8 cellular contexts compared by ENCODE assay signal in genomic region chr3:44198265-44198956, GRCh38. TPM values are rescaled to one million over a fixed set of nuclear protein-coding genes. Genes with fewer than 3 reads are reported as not detected.
DNase-seq lines count a peak whose midpoint lies in the region; ATAC-seq and TF ChIP-seq lines count a peak whose summit lies in the region.

No MANE protein-coding gene starts in this region.

- H3K4me3 ChIP-seq in GM12864 (ENCODE audit: low read depth, low read length): no peak overlapping the region
- H3K4me3 ChIP-seq in HL-60 (replicated peaks; ENCODE audit: insufficient read depth, low read length): no peak overlapping the region
- no peak overlapping the region for H3K4me3 ChIP-seq in PC-3 (ENCODE audit: low read length)
- no peak overlapping the region for H3K4me3 ChIP-seq in neural progenitor cell
- H3K4me3 ChIP-seq in stomach: no peak overlapping the region

- no peak for TF ChIP-seq EP300 in stomach (IDR thresholded peaks at IDR 0.05)

- peak overlapping the region; percentile 66; the same call in 1 of the 2 replicates for H2AFZ ChIP-seq in PC-3 (ENCODE audit: low read length)
- peak overlapping the region; percentile 47 for H2AFZ ChIP-seq in neural progenitor cell (replicated peaks)

- no peaks in the 10 kb centered on the region for H3K9me2 ChIP-seq in PC-3 (replicated peaks; ENCODE audit: low read length)

- H4K20me1 ChIP-seq in PC-3 (ENCODE audit: low read length) (no peaks in the 10 kb centered on the region), neural progenitor cell (ENCODE audit: low read depth) (no peaks in the 10 kb centered on the region)

- ATAC-seq in PC-3: peak; percentile 94
- ATAC-seq in activated T-cell treated with anti-CD3 and anti-CD28 coated beads, Interleukin-2, amount 50 U/mL, for 4 hours: peak; percentile 82 to 87
- no peak for ATAC-seq in HG03457 (IDR thresholded peaks at IDR 0.05; ENCODE audit: unreplicated experiment)

- no peaks in the 10 kb centered on the region for H3K27me3 ChIP-seq in HL-60 (ENCODE audit: insufficient read depth, poor library complexity, severe bottlenecking)
- no peaks in the 10 kb centered on the region for H3K27me3 ChIP-seq in PC-3 (ENCODE audit: low read length)
- peaks cover 8% of the 10 kb centered on the region for H3K27me3 ChIP-seq in neural progenitor cell
- peaks cover 0 to 14% (median 0%) of the 10 kb centered on the region in 3 donors for H3K27me3 ChIP-seq in stomach

- no peaks in the 10 kb centered on the region for H3K79me2 ChIP-seq in PC-3 (ENCODE audit: low read length)
- H3K79me2 ChIP-seq in neural progenitor cell (ENCODE audit: low read depth): no peaks in the 10 kb centered on the region

- no peaks in the 10 kb centered on the region for H3K36me3 Mint-ChIP-seq in activated T-cell treated with anti-CD3 and anti-CD28 coated beads, Interleukin-2, amount 50 U/mL, for 4 hours (ENCODE audit: insufficient read depth)
- no peaks in the 10 kb centered on the region for H3K36me3 Mint-ChIP-seq in neural progenitor cell

- H3K27ac ChIP-seq in HL-60 (replicated peaks) (no peak overlapping the region), PC-3 (ENCODE audit: low read length) (no peak overlapping the region), neural progenitor cell (no peak overlapping the region), stomach (no peak overlapping the region)

- DNase-seq in GM12864 (ENCODE audit: low read depth) (peak; percentile 18), HL-60 (ENCODE audit: low read depth in 1 of 2, low spot score in 1 of 2) (peak; percentile 15 to 71), PC-3 (peak; percentile 91), fibroblast of peridontal ligament (ENCODE audit: extremely low read depth) (peak; percentile 78), neural progenitor cell (ENCODE audit: low spot score) (peak; percentile 92), stomach (peak; percentile 72)
- peak; percentile 59 for DNase-seq in activated T-cell treated with anti-CD3 and anti-CD28 coated beads, Interleukin-2, amount 50 U/mL, for 4 hours

- H3F3A ChIP-seq in PC-3 (ENCODE audit: low read length, unreplicated experiment): no peaks in the 10 kb centered on the region
- no peaks in the 10 kb centered on the region for H3F3A ChIP-seq in neural progenitor cell (ENCODE audit: low read depth)

- no peak overlapping the region for H3K4me3 Mint-ChIP-seq in activated T-cell treated with anti-CD3 and anti-CD28 coated beads, Interleukin-2, amount 50 U/mL, for 4 hours
- H3K4me3 Mint-ChIP-seq in neural progenitor cell: no peak overlapping the region

- TF ChIP-seq CTCF in GM12864 (IDR thresholded peaks at IDR 0.05; ENCODE audit: low read depth, low read length, missing control alignments) (peak; percentile 84), HL-60 (IDR thresholded peaks at IDR 0.05; ENCODE audit: insufficient read depth, low read length) (peak; percentile 74), PC-3 (conservative IDR thresholded peaks at IDR 0.05; ENCODE audit: low read depth, low read length) (peak; percentile 90), neural progenitor cell (IDR thresholded peaks at IDR 0.05) (peak; percentile 85), stomach (IDR thresholded peaks at IDR 0.05) (peak in 5 of 7 experiments; percentile 68 to 79 (median 72))

- no peaks in the 10 kb centered on the region for H3K36me3 ChIP-seq in PC-3 (ENCODE audit: low read depth, low read length)
- no peaks in the 10 kb centered on the region for H3K36me3 ChIP-seq in neural progenitor cell
- H3K36me3 ChIP-seq in stomach: no peaks in the 10 kb centered on the region

- no peaks in the 10 kb centered on the region for H3K9me3 ChIP-seq in PC-3 (ENCODE audit: low read length)
- no peaks in the 10 kb centered on the region for H3K9me3 ChIP-seq in neural progenitor cell (ENCODE audit: low read depth)
- no peaks in the 10 kb centered on the region for H3K9me3 ChIP-seq in stomach

- H3K27me3 Mint-ChIP-seq in activated T-cell treated with anti-CD3 and anti-CD28 coated beads, Interleukin-2, amount 50 U/mL, for 4 hours (ENCODE audit: low read depth): peaks cover 16% of the 10 kb centered on the region
- peaks cover 5% of the 10 kb centered on the region for H3K27me3 Mint-ChIP-seq in neural progenitor cell (ENCODE audit: insufficient read depth, low read depth)

- H3K4me1 ChIP-seq in PC-3 (ENCODE audit: insufficient read depth, low read length) (peaks cover 7% of the 10 kb centered on the region; the same call in 1 of the 2 replicates), neural progenitor cell (no peaks in the 10 kb centered on the region), stomach (no peaks in the 10 kb centered on the region)

- intact Hi-C loops in PC-3 (cut with micrococcal nuclease): loop anchor here (1.0 to 5.0 kb wide), 8 partner anchors 131 to 654 kb away; partner anchors contain the start of gene ABHD5
- intact Hi-C loops in stomach (cut with DNase I; ENCODE audit: low total_unique reads): loop anchor here (10.0 kb wide), 1 partner anchor 654 kb away; no protein-coding TSS in a partner anchor

- CTCF ChIA-PET in PC-3 (lab: Charles Lee): interaction anchor here (0.5 to 1.7 kb wide), 6 partner anchors 79 to 939 kb away, joined by 3 to 8 read pairs (median 4); no protein-coding TSS in a partner anchor

- TF ChIP-seq POLR2A in stomach (IDR thresholded peaks at IDR 0.05): no peak

- POLR2A ChIA-PET in PC-3 (lab: Charles Lee; ENCODE audit: unreplicated experiment): no interaction called here

- no TSS peak for BruUV-seq in PC-3 (replicated peaks; lab: Mats Ljungman, UMichigan)

- H3K9me3 Mint-ChIP-seq in activated T-cell treated with anti-CD3 and anti-CD28 coated beads, Interleukin-2, amount 50 U/mL, for 4 hours: no peaks in the 10 kb centered on the region
- H3K9me3 Mint-ChIP-seq in neural progenitor cell: no peaks in the 10 kb centered on the region

- H3K4me2 ChIP-seq in PC-3 (ENCODE audit: low read length): peak overlapping the region; percentile 51
- H3K4me2 ChIP-seq in neural progenitor cell: no peak overlapping the region

- H3K4me1 Mint-ChIP-seq in activated T-cell treated with anti-CD3 and anti-CD28 coated beads, Interleukin-2, amount 50 U/mL, for 4 hours (ENCODE audit: low read depth): peaks cover 2% of the 10 kb centered on the region
- peaks cover 5% of the 10 kb centered on the region for H3K4me1 Mint-ChIP-seq in neural progenitor cell

- no peak overlapping the region for H3K9ac ChIP-seq in PC-3 (ENCODE audit: low read length)
- no peak overlapping the region for H3K9ac ChIP-seq in neural progenitor cell

- WGBS in stomach, 5 donors: 6 to 9% (median 7%) methylated on average over 10 of the region's 10 CpGs

- H3K27ac Mint-ChIP-seq in neural progenitor cell: no peak overlapping the region

RNA-seq across cellular contexts. Expression of gene TOPAZ1, which starts 43.3 kb away (rescaled TPM):
- total RNA-seq in PC-3 (2014; rRNA removed) (not detected in 2 replicates), neural progenitor cell (ENCODE audit: low replicate concordance) (not detected in 2 replicates), stomach (not detected)
- total RNA-seq in activated T-cell treated with anti-CD3 and anti-CD28 coated beads, Interleukin-2, amount 50 U/mL, for 4 hours: not detected
- not detected for polyA plus RNA-seq in stomach

Comparison
In these comparisons a context has a peak if more than half of its experiments do, and no peak if none do; other contexts are left out.
1. DNase-seq: peak in every context shown above with its lines; median percentile 92 in neural progenitor cell; 91 in PC-3; 78 in fibroblast of peridontal ligament; 72 in stomach; 59 in activated T-cell treated with anti-CD3 and anti-CD28 coated beads, Interleukin-2, amount 50 U/mL, for 4 hours; 43 in HL-60; 18 in GM12864.